In the genomic region with DNA sequence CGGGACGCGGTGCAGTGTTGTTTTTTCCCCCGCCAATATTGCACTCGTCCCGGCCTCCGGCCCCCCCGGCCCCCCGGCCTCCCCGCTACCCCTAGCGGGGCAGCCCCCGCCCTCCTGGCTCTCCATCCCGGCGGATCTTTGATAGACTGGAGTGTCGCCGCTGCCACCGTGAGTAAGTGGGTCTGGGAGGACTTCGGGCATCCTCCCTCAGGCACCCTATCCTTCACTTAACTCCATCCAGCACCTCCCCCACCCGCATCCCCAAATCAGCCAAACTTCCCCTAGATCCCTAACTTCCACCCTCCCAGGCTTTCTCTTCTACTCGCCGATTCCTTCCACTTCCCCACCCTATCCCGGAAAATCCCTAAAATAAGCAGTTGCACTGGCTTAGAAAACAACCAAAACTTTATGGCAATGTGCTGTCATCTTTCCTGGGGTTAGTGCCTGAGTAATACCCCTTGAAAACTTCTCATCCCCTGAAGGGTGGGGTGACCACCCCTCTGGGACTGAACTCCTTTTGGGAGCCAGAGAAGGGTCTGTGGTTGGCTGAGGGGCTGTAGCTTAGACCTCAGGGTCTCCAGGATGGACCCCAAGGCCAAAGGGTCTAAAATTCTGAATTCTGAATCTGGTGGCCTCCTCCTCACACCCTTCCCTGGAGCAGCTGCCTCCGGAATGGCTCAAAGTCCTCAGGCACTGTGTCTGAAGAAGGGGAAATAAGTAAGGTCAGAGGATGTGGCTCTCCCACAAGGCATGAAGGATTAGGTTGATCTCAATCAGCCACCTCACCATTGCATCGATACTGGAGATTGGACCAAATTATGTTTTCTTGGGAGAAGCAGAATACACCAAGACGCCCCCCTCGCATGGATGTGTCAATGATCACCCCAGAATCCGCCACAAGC, we compare ENCODE assay signal across 8 cellular contexts. TPM values are rescaled to one million over a fixed set of nuclear protein-coding genes. Genes with fewer than 3 reads are reported as not detected.
DNase-seq lines count a peak whose midpoint lies in the region; ATAC-seq and TF ChIP-seq lines count a peak whose summit lies in the region.

No MANE protein-coding gene starts in this region.

- H3K4me3 ChIP-seq in Peyer's patch (peak overlapping the region; percentile 32 to 59 (median 53)), epithelial cell of proximal tubule (ENCODE audit: low read depth, low read length) (peak overlapping the region; percentile 67), parathyroid adenoma (ENCODE audit: low read depth, low read length) (peak overlapping the region; percentile 70)

- POLR2A ChIA-PET in GM10248 (lab: Yijun Ruan, JAX), result interaction anchor here (0.9 kb wide), 1 partner anchor 17 kb away, joined by 3 read pairs; no protein-coding TSS in a partner anchor

- H3K27me3 ChIP-seq in Peyer's patch, result no peaks in the 10 kb centered on the region
- no peaks in the 10 kb centered on the region for H3K27me3 ChIP-seq in parathyroid adenoma (ENCODE audit: control insufficient read depth, insufficient read depth, low read length)

- DNase-seq in EH (ENCODE audit: low read depth), result peak; percentile 26
- no peak for DNase-seq in Peyer's patch
- DNase-seq in epithelial cell of proximal tubule (ENCODE audit: low read depth), result no peak
- DNase-seq in NCI-H1417 treated with DMSO at 0.1 percent for 48 hours (lab: John Stamatoyannopoulos, UW), result no peak
- no peak for DNase-seq in GM10248 (ENCODE audit: extremely low spot score)

- no peak overlapping the region for H2AFZ ChIP-seq in parathyroid adenoma

- H3K27ac ChIP-seq in Peyer's patch (peak overlapping the region; percentile 67 to 89 (median 86)), parathyroid adenoma (peak overlapping the region; percentile 36)

- no peak overlapping the region for H3K9ac ChIP-seq in parathyroid adenoma

- CTCF ChIA-PET in GM10248 (lab: Yijun Ruan, JAX), result interaction anchor here (0.7 to 3.8 kb wide), 10 partner anchors 10 to 110 kb away, joined by 3 to 167 read pairs (median 23); partner anchors contain the start of genes KRTCAP2, MTX1, THBS3 and TRIM46

- no peak for TF ChIP-seq CTCF in Peyer's patch (IDR thresholded peaks at IDR 0.05)
- TF ChIP-seq CTCF in epithelial cell of proximal tubule (conservative IDR thresholded peaks at IDR 0.05; ENCODE audit: low read depth, low read length), result no peak
- TF ChIP-seq CTCF in parathyroid adenoma (IDR thresholded peaks at IDR 0.05), result no peak
- TF ChIP-seq CTCF in GM10248 (IDR thresholded peaks at IDR 0.05; ENCODE audit: control extremely low read depth, extremely low read depth, low read depth, missing control alignments), result no peak

- TF ChIP-seq POLR2A in Peyer's patch (IDR thresholded peaks at IDR 0.05), result no peak

- no peak for ATAC-seq in GM19324 (IDR thresholded peaks at IDR 0.05; ENCODE audit: low FRiP score, unreplicated experiment)
- ATAC-seq in GM19463 (IDR thresholded peaks at IDR 0.05; ENCODE audit: unreplicated experiment), result no peak

- H3K9me3 ChIP-seq in Peyer's patch (no peaks in the 10 kb centered on the region), parathyroid adenoma (ENCODE audit: control insufficient read depth, low read length) (no peaks in the 10 kb centered on the region)

- peak overlapping the region; percentile 98 for H3K4me2 ChIP-seq in parathyroid adenoma (ENCODE audit: low read length)

- H3K36me3 ChIP-seq in Peyer's patch, result no peaks in the 10 kb centered on the region
- no peaks in the 10 kb centered on the region for H3K36me3 ChIP-seq in parathyroid adenoma (ENCODE audit: control insufficient read depth, insufficient read depth, low read length)

- no peaks in the 10 kb centered on the region for H3K79me2 ChIP-seq in parathyroid adenoma

- H3K4me1 ChIP-seq in Peyer's patch (peaks cover 6 to 28% (median 18%) of the 10 kb centered on the region in 4 donors), parathyroid adenoma (no peaks in the 10 kb centered on the region)

RNA-seq across cellular contexts. Expression of gene THBS3, which starts 12.2 kb away (rescaled TPM):
- total RNA-seq in Peyer's patch (10 to 100 TPM; 15.9 to 58.6 (median 46.5) TPM), epithelial cell of proximal tubule (4.9 and 13.2 TPM in 2 replicates)

RNA-seq across cellular contexts. Expression of gene MTX1, which starts 13.0 kb away (rescaled TPM):
- total RNA-seq in Peyer's patch (10 to 100 TPM; 33.2 to 45.2 (median 36.5) TPM), epithelial cell of proximal tubule (75.2 and 132 TPM in 2 replicates)

RNA-seq across cellular contexts. Expression of gene TRIM46, which starts 21.8 kb away (rescaled TPM):
- total RNA-seq in Peyer's patch (not detected), epithelial cell of proximal tubule (3.4 and 9.4 TPM in 2 replicates)

RNA-seq across cellular contexts. Expression of gene KRTCAP2, which starts 22.3 kb away (rescaled TPM):
- 100 to 1,000 TPM; 111 to 137 (median 117) TPM for total RNA-seq in Peyer's patch
- total RNA-seq in epithelial cell of proximal tubule, result 170 and 193 TPM in 2 replicates

RNA-seq across cellular contexts. Expression of gene DPM3, which starts 55.1 kb away (rescaled TPM):
- total RNA-seq in Peyer's patch, result 10 to 100 TPM; 33.5 to 89.2 (median 65.0) TPM
- 28.6 and 77.8 TPM in 2 replicates for total RNA-seq in epithelial cell of proximal tubule
